Comparison of ENCODE assay signal across 1 cellular context in the genomic region with DNA sequence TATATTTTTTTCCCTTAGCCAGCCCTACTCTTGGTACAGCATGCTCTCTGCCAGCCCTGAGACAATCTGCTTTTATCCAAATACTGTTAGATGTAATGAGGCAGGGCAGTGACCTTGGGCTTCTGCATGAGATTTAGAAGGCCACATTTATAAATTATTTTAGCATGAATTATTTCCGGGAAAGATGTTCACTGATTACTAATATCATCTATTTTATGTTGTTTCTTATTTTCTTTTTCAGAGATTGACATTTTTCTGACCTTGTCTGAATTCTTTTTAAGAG.
TF ChIP-seq lines count a peak whose summit lies in the region.

No MANE protein-coding gene starts in this region.

TF ChIP-seq in GM12891, 5 proteins besides CTCF, POLR2A, EP300 and RAD21:
- TF ChIP-seq POLR2AphosphoS5 (IDR thresholded peaks at IDR 0.05; ENCODE audit: low read depth, low read length) (no peak), PAX5 (IDR thresholded peaks at IDR 0.05; ENCODE audit: insufficient read depth, low read length, severe bottlenecking) (no peak), SPI1 (IDR thresholded peaks at IDR 0.05; ENCODE audit: low read depth, low read length) (no peak), TAF1 (IDR thresholded peaks at IDR 0.05; ENCODE audit: low read depth, low read length) (no peak), POU2F2 (IDR thresholded peaks at IDR 0.05; ENCODE audit: low read depth, low read length) (no peak)
TF ChIP-seq in GM12891: peak in this region for 0.
